11 cellular contexts compared by ENCODE assay signal in the genomic region with DNA sequence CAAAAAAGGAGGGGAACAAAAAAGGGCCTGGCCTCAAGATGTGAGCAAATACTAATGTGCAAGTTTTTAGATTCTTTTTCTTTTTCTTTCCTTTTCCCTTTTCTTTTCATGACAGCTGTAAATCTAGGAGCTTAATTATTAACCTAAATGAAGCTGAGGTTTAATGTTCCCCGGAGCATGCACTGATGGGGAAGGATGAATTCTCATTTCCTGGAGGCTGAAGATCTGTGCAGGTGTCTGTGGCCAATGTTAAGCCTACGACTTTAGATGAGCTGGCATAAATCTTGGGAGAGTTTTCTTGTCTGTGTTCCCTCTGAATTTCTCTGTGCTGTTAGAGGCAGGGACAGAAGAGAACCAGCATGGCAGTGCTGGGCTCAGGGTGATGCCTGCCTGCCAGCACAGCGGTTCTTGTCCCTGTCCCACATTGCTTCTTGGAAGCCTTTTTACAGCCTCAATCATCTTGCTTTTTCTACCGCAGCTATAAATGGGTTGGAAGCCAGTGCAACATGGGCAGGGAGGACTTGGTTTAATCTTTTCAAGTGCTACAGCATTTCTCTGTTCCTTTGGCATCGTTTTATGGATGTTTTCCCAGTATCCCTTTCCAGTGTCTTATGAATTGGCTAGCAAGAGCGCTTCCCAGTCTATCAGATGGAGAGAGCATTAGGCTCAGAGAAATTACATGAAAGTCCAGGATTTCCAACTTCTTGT.
DNase-seq lines count a peak whose midpoint lies in the region; ATAC-seq and TF ChIP-seq lines count a peak whose summit lies in the region.
"Had no signal": no experiment of that assay in that cellular context is flagged by ENCODE, and none has a peak within 500 bp of the region (broad histone marks: within the 10 kb centered on the region; RNA-seq: fewer than 3 reads in every experiment).

No MANE protein-coding gene starts in this region.

- peaks cover 28% of the 10 kb centered on the region for H3K36me3 Mint-ChIP-seq in HFFc6 (ENCODE audit: low read depth)
- peaks cover 34% of the 10 kb centered on the region for H3K36me3 Mint-ChIP-seq in T-cell

- DNase-seq in AG10803 (ENCODE audit: low read depth) (peak; percentile 39), HuH-7.5 (ENCODE audit: low spot score) (peak; percentile 42), fibroblast of peridontal ligament (ENCODE audit: extremely low read depth) (peak; percentile 39), myocyte (ENCODE audit: low read depth) (peak; percentile 4), hepatic stellate cell (ENCODE audit: low spot score) (no peak), HFFc6 (no peak), WERI-Rb-1 (no peak), T-cell (no peak)
- DNase-seq: activated CD4-positive, alpha-beta T cell treated with anti-CD3 and anti-CD28 coated beads, Interleukin-2, amount 10 ng/mL, durations not matched to agents 7 days and 5 days; naive thymus-derived CD4-positive, alpha-beta T cell had no signal

- H3K9me3 Mint-ChIP-seq in HFFc6 (no peaks in the 10 kb centered on the region), T-cell (no peaks in the 10 kb centered on the region)
- H3K9me3 Mint-ChIP-seq: activated CD4-positive, alpha-beta T cell treated with anti-CD3 and anti-CD28 coated beads, Interleukin-2, amount 10 ng/mL, durations not matched to agents 7 days and 5 days; naive thymus-derived CD4-positive, alpha-beta T cell had no signal

- H3K27me3 Mint-ChIP-seq in HFFc6 (ENCODE audit: insufficient read depth) (peaks cover 3% of the 10 kb centered on the region), T-cell (no peaks in the 10 kb centered on the region)
- H3K27me3 Mint-ChIP-seq: activated CD4-positive, alpha-beta T cell treated with anti-CD3 and anti-CD28 coated beads, Interleukin-2, amount 10 ng/mL, durations not matched to agents 7 days and 5 days; naive thymus-derived CD4-positive, alpha-beta T cell had no signal

- no peak for ATAC-seq in T-cell (replicated peaks in 1 of 4)
- ATAC-seq: naive thymus-derived CD4-positive, alpha-beta T cell had no signal

- H3K36me3 ChIP-seq in WERI-Rb-1 = no peaks in the 10 kb centered on the region

- POLR2A ChIA-PET in T-cell (lab: Charles Lee) = interaction anchor here (0.6 kb wide), 2 partner anchors 110 to 1151 kb away, joined by 3 to 5 read pairs; no protein-coding TSS in a partner anchor

- no peak overlapping the region for H3K27ac Mint-ChIP-seq in HFFc6
- no peak overlapping the region for H3K27ac Mint-ChIP-seq in T-cell
- H3K27ac Mint-ChIP-seq: activated CD4-positive, alpha-beta T cell treated with anti-CD3 and anti-CD28 coated beads, Interleukin-2, amount 10 ng/mL, durations not matched to agents 7 days and 5 days had no signal

- no peak overlapping the region for H3K27ac ChIP-seq in WERI-Rb-1
- H3K27ac ChIP-seq: esophagus muscularis mucosa had no signal

- H3K4me3 ChIP-seq in AG10803 (ENCODE audit: low read length) (no peak overlapping the region), WERI-Rb-1 (ENCODE audit: low read depth, low read length) (no peak overlapping the region)
- H3K4me3 ChIP-seq: esophagus muscularis mucosa had no signal

- no peaks in the 10 kb centered on the region for H3K9me3 ChIP-seq in WERI-Rb-1 (ENCODE audit: severe bottlenecking)
- H3K9me3 ChIP-seq: esophagus muscularis mucosa had no signal

- no peaks in the 10 kb centered on the region for H3K27me3 ChIP-seq in WERI-Rb-1 (ENCODE audit: insufficient read depth, low read depth, severe bottlenecking)
- H3K27me3 ChIP-seq: esophagus muscularis mucosa had no signal

- H3K4me3 Mint-ChIP-seq in HFFc6 (no peak overlapping the region), T-cell (no peak overlapping the region)
- H3K4me3 Mint-ChIP-seq: activated CD4-positive, alpha-beta T cell treated with anti-CD3 and anti-CD28 coated beads, Interleukin-2, amount 10 ng/mL, durations not matched to agents 7 days and 5 days had no signal

- TF ChIP-seq CTCF in AG10803 (conservative IDR thresholded peaks at IDR 0.05; ENCODE audit: low read length) (no peak), HFFc6 (IDR thresholded peaks at IDR 0.05) (no peak), WERI-Rb-1 (IDR thresholded peaks at IDR 0.05; ENCODE audit: low read depth, low read length) (no peak)

- H3K4me1 Mint-ChIP-seq in HFFc6 (ENCODE audit: low read depth) (peaks cover 36% of the 10 kb centered on the region), T-cell (peaks cover 26 to 36% (median 32%) of the 10 kb centered on the region in 3 donors)

- CTCF ChIA-PET in T-cell (lab: Charles Lee) = interaction anchor here (0.6 to 2.1 kb wide), 2 partner anchors 12 to 180 kb away, joined by 3 to 7 read pairs; no protein-coding TSS in a partner anchor

Comparison
In these comparisons a context has a peak if more than half of its experiments do, and no peak if none do; other contexts are left out.
1. DNase-seq: peak in AG10803 (single experiment), HuH-7.5 (single experiment), fibroblast of peridontal ligament (single experiment) and myocyte (single experiment); none in hepatic stellate cell (single experiment), HFFc6 (single experiment), WERI-Rb-1 (single experiment) and T-cell (0 of 34).